24 cellular contexts compared by ENCODE assay signal in genomic region chr2:226694910-226695309, GRCh38.
"Had no signal": no experiment of that assay in that cellular context is flagged by ENCODE, and none has a peak within 500 bp of the region (broad histone marks: within the 10 kb centered on the region; RNA-seq: fewer than 3 reads in every experiment).

No MANE protein-coding gene starts in this region.

- DNase-seq: dorsolateral prefrontal cortex; effector CD8-positive, alpha-beta T cell; esophagus squamous epithelium; foreskin melanocyte; left lung; naive thymus-derived CD8-positive, alpha-beta T cell; nephron progenitor cell; nucleus accumbens; right cardiac atrium; stimulated activated CD4-positive, alpha-beta T cell treated with anti-CD3 and anti-CD28 coated beads, Interleukin-12 subunit alpha, Interleukin-12 subunit beta, amount 100 ng/mL, for 4 hours; stimulated activated CD4-positive, alpha-beta T cell treated with anti-CD3 and anti-CD28 coated beads, Interleukin-1b, Interleukin-23, amount 100 ng/mL, for 48 hours; stimulated activated CD4-positive, alpha-beta T cell treated with anti-CD3 and anti-CD28 coated beads, Interleukin-4, amount 100 ng/mL, for 1 hour; stimulated activated CD8-positive, alpha-beta memory T cell treated with anti-CD3 and anti-CD28 coated beads, Interleukin-4, amount 100 ng/mL, for 48 hours; stimulated activated naive CD4-positive, alpha-beta T cell; stimulated activated naive CD8-positive, alpha-beta T cell treated with anti-CD3 and anti-CD28 coated beads, Interleukin-15, amount 100 ng/mL, for 72 hours; transverse colon; upper lobe of right lung; uterus had no signal

- H3K9me3 ChIP-seq: esophagus squamous epithelium, left lung, prostate gland, suprapubic skin, transverse colon, upper lobe of right lung, uterus had no signal

- ATAC-seq: naive thymus-derived CD8-positive, alpha-beta T cell; right cardiac atrium; stimulated activated naive CD8-positive, alpha-beta T cell treated with anti-CD3 and anti-CD28 coated beads, Interleukin-15, amount 100 ng/mL, for 72 hours; upper lobe of right lung had no signal

- FAIRE-seq: colon, endothelial cell of umbilical vein, keratinocyte had no signal

- H3K4me3 ChIP-seq: dorsolateral prefrontal cortex, esophagus squamous epithelium, left lung, prostate gland, skin epidermis, suprapubic skin, transverse colon, upper lobe of right lung, uterus had no signal

- H3K27ac ChIP-seq: dorsolateral prefrontal cortex, esophagus squamous epithelium, left lung, prostate gland, skin epidermis, suprapubic skin, transverse colon, upper lobe of right lung, uterus had no signal

- H3K27me3 ChIP-seq: suprapubic skin, transverse colon, upper lobe of right lung, uterus had no signal

- H3K36me3 ChIP-seq: esophagus squamous epithelium, left lung, prostate gland, suprapubic skin, transverse colon, upper lobe of right lung, uterus had no signal
